ENCODE assay signal across 8 cellular contexts in the genomic region with DNA sequence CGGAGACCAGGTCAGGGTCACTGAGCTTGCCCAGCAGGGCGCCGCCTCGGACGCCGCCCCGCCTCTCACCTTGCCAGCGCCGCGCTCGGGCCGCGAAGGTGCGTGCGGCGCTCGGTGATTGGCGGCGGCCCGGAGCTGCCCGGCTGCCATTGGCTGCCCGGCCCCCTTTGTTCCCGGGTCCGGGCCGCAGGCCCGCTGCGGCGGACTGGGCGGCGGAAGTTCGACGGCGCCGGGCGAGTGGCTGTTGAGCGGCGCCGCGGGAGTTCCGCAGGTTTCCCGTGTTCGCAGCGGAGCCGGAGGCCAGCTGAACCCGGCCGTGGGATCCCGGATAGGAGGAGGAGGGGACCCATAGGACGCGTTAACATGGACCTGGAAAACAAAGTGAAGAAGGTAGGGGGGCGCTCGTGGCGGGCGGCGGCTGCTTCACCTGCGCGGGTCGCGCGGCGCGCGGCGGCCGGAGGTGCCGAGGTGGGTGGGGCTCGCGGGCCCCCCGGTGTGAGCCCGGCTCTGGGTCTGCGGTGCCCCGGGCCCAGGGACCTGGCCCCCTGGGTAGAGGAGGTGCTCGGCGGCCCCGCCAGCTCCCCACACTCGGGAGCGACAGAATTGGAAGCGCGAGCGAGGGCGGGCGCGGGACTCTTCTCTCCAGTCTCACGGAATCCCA. TPM values are rescaled to one million over a fixed set of nuclear protein-coding genes. Genes with fewer than 3 reads are reported as not detected.
DNase-seq lines count a peak whose midpoint lies in the region; ATAC-seq, FAIRE-seq and TF ChIP-seq lines count a peak whose summit lies in the region.

A gene with protein sequence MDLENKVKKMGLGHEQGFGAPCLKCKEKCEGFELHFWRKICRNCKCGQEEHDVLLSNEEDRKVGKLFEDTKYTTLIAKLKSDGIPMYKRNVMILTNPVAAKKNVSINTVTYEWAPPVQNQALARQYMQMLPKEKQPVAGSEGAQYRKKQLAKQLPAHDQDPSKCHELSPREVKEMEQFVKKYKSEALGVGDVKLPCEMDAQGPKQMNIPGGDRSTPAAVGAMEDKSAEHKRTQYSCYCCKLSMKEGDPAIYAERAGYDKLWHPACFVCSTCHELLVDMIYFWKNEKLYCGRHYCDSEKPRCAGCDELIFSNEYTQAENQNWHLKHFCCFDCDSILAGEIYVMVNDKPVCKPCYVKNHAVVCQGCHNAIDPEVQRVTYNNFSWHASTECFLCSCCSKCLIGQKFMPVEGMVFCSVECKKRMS (plus strand): TSS at position 195 of the 661 bp plus-strand sequence. CDS start 169 bp downstream, at position 364.

- H3K4me1 ChIP-seq in A549 (peaks cover 28% of the 10 kb centered on the region), stomach (peaks cover 5 to 40% (median 31%) of the 10 kb centered on the region in 4 donors)

- peak within 1 kb of the TSS; percentile 97 to 99 (median 98) for H3K27ac Mint-ChIP-seq in naive thymus-derived CD8-positive, alpha-beta T cell

- TF ChIP-seq EP300 in A549 (IDR thresholded peaks at IDR 0.05), result no peak
- TF ChIP-seq EP300 in stomach (IDR thresholded peaks at IDR 0.05), result no peak

- peaks cover 0 to 9% (median 0%) of the 10 kb centered on the region in 9 donors for H3K9me3 Mint-ChIP-seq in naive thymus-derived CD8-positive, alpha-beta T cell

- H3K4me3 ChIP-seq in A549 (peak within 1 kb of the TSS; percentile 89), stomach (peak within 1 kb of the TSS; percentile 61 to 82 (median 70))

- TF ChIP-seq CTCF in A549 (IDR thresholded peaks at IDR 0.05) (peak; percentile 27; the same call in 2 of the 3 replicates), stomach (IDR thresholded peaks at IDR 0.05) (no peak)

- POLR2A ChIA-PET in A549 (lab: Yijun Ruan, JAX), result interaction anchor here (0.7 to 1.9 kb wide), 12 partner anchors 9 to 785 kb away, joined by 3 to 9 read pairs (median 4); no protein-coding TSS in a partner anchor
- POLR2A ChIA-PET in naive thymus-derived CD8-positive, alpha-beta T cell (lab: Charles Lee), result interaction anchor here (0.7 to 4.2 kb wide), 10 partner anchors 9 to 34 kb away, joined by 4 to 62 read pairs (median 7); no protein-coding TSS in a partner anchor

- no peaks in the 10 kb centered on the region for H3K36me3 ChIP-seq in stomach

- intact Hi-C loops in stomach (cut with DNase I; ENCODE audit: low total_unique reads), result no loop called here

- peaks cover 21 to 56% (median 42%) of the 10 kb centered on the region in 4 donors for H3K4me1 Mint-ChIP-seq in naive thymus-derived CD8-positive, alpha-beta T cell

- 2% methylated on average over 48 of the region's 83 CpGs for WGBS in A549 (ENCODE audit: missing lambda C conversion rate)
- WGBS in stomach, 5 donors, result 0 to 1% (median 1%) methylated on average over 55 to 83 of the region's 83 CpGs

- ATAC-seq in A549, result peak; percentile 93 to 95
- ATAC-seq in GM18861 (IDR thresholded peaks at IDR 0.05; ENCODE audit: unreplicated experiment), result peak; percentile 68
- peak; percentile 73 for ATAC-seq in HG03066 (IDR thresholded peaks at IDR 0.05; ENCODE audit: low read depth, unreplicated experiment)
- peak; percentile 54 to 64 for ATAC-seq in naive thymus-derived CD8-positive, alpha-beta T cell

- TF ChIP-seq POLR2A in A549 (IDR thresholded peaks at IDR 0.05; ENCODE audit: low read length) (peak; percentile 27; the same call in 1 of the 2 replicates), stomach (IDR thresholded peaks at IDR 0.05) (peak in 1 of 4 donors; percentile 71)

- H3K9me3 ChIP-seq in A549 (no peaks in the 10 kb centered on the region), stomach (no peaks in the 10 kb centered on the region)

- CTCF ChIA-PET in A549 (lab: Yijun Ruan, JAX), result interaction anchor here (0.7 to 6.3 kb wide), 11 partner anchors 9 to 316 kb away, joined by 3 to 41 read pairs (median 4); no protein-coding TSS in a partner anchor

- H3K27me3 ChIP-seq in stomach, result no peaks in the 10 kb centered on the region

- H3K4me3 Mint-ChIP-seq in naive thymus-derived CD8-positive, alpha-beta T cell, result peak within 1 kb of the TSS; percentile 88 to 99 (median 98)

- DNase-seq in A549 (ENCODE audit: low read depth in 1 of 2, low spot score in 1 of 2), result peak; percentile 80 to 83
- peak; percentile 35 for DNase-seq in NCI-H748 treated with DMSO at 0.1 percent for 48 hours (lab: John Stamatoyannopoulos, UW)
- peak; percentile 17 for DNase-seq in activated CD8-positive, alpha-beta memory T cell treated with anti-CD3 and anti-CD28 coated beads, Interleukin-2, amount 50 U/mL, for 24 hours (ENCODE audit: extremely low read depth)
- DNase-seq in epithelial cell of prostate (ENCODE audit: low read depth, low spot score), result no peak
- peak; percentile 32 to 69 (median 56) for DNase-seq in naive thymus-derived CD8-positive, alpha-beta T cell
- DNase-seq in stomach, result peak; percentile 87

- H3K27me3 Mint-ChIP-seq in naive thymus-derived CD8-positive, alpha-beta T cell, result no peaks in the 10 kb centered on the region

- H3K4me2 ChIP-seq in A549, result peak within 1 kb of the TSS; percentile 84

- H3K27ac ChIP-seq in A549 (peak within 1 kb of the TSS; percentile 83 to 96), epithelial cell of prostate (peak within 1 kb of the TSS; percentile 99), stomach (peak within 1 kb of the TSS; percentile 95 to 98 (median 96))

- TF ChIP-seq RAD21 in A549 (conservative IDR thresholded peaks at IDR 0.05 in 1 of 2, IDR thresholded peaks at IDR 0.05 in 1 of 2), result no peak

- FAIRE-seq in A549 (lab: Jason Lieb, UNC), result no peak

- peaks cover 0 to 7% (median 5%) of the 10 kb centered on the region in 3 donors for H3K36me3 Mint-ChIP-seq in naive thymus-derived CD8-positive, alpha-beta T cell

TF ChIP-seq in A549, 52 proteins besides CTCF, POLR2A, EP300 and RAD21 (continues in another document):
- TF ChIP-seq CHD2 (IDR thresholded peaks at IDR 0.05; ENCODE audit: low read length, partially characterized antibody) (no peak), JUNB (IDR thresholded peaks at IDR 0.05) (no peak), NFE2L2 (conservative IDR thresholded peaks at IDR 0.05; ENCODE audit: low read length) (no peak), CEBPB (IDR thresholded peaks at IDR 0.05) (no peak), NR3C1 (IDR thresholded peaks at IDR 0.05) (no peak), SMC3 (IDR thresholded peaks at IDR 0.05) (0 out of 3 replicates have a peak, but pooled peaks have one; percentile 8), POLR2AphosphoS2 (conservative IDR thresholded peaks at IDR 0.05; ENCODE audit: low read length) (no peak; the same call in 1 of the 2 replicates), FOXS1 (CRISPR knock-in tag; IDR thresholded peaks at IDR 0.05) (no peak), FOSB (CRISPR knock-in tag; IDR thresholded peaks at IDR 0.05) (no peak), EHMT2 (IDR thresholded peaks at IDR 0.05; ENCODE audit: low read depth) (no peak), JUN (IDR thresholded peaks at IDR 0.05) (peak; percentile 38 to 68; a peak in 3 of 5 replicates), RFX5 (IDR thresholded peaks at IDR 0.05) (peak; percentile 63; the same call in 1 of the 2 replicates), TP53 (CRISPR knock-in tag; IDR thresholded peaks at IDR 0.05) (no peak), HOXB5 (CRISPR knock-in tag; IDR thresholded peaks at IDR 0.05) (no peak; the same call in 1 of the 2 replicates), GATA3 (IDR thresholded peaks at IDR 0.05; ENCODE audit: borderline replicate concordance) (0 out of 2 replicates have a peak, but pooled peaks have one; percentile 19), CBX2 (IDR thresholded peaks at IDR 0.05; ENCODE audit: borderline replicate concordance, low read depth) (no peak), PHF8 (IDR thresholded peaks at IDR 0.05; ENCODE audit: borderline replicate concordance, low read depth) (peak; percentile 87; the same call in 1 of the 2 replicates), ZSCAN20 (CRISPR knock-in tag; IDR thresholded peaks at IDR 0.05) (no peak), CHD4 (IDR thresholded peaks at IDR 0.05; ENCODE audit: borderline replicate concordance) (no peak)
- TF ChIP-seq, protein P1, sequence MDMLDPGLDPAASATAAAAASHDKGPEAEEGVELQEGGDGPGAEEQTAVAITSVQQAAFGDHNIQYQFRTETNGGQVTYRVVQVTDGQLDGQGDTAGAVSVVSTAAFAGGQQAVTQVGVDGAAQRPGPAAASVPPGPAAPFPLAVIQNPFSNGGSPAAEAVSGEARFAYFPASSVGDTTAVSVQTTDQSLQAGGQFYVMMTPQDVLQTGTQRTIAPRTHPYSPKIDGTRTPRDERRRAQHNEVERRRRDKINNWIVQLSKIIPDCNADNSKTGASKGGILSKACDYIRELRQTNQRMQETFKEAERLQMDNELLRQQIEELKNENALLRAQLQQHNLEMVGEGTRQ (IDR thresholded peaks at IDR 0.05), result no peak
- TF ChIP-seq, protein P2, sequence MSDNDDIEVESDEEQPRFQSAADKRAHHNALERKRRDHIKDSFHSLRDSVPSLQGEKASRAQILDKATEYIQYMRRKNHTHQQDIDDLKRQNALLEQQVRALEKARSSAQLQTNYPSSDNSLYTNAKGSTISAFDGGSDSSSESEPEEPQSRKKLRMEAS (IDR thresholded peaks at IDR 0.05), result peak; percentile 56
- TF ChIP-seq, protein P3, sequence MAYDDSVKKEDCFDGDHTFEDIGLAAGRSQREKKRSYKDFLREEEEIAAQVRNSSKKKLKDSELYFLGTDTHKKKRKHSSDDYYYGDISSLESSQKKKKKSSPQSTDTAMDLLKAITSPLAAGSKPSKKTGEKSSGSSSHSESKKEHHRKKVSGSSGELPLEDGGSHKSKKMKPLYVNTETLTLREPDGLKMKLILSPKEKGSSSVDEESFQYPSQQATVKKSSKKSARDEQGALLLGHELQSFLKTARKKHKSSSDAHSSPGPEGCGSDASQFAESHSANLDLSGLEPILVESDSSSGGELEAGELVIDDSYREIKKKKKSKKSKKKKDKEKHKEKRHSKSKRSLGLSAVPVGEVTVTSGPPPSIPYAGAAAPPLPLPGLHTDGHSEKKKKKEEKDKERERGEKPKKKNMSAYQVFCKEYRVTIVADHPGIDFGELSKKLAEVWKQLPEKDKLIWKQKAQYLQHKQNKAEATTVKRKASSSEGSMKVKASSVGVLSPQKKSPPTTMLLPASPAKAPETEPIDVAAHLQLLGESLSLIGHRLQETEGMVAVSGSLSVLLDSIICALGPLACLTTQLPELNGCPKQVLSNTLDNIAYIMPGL (CRISPR knock-in tag; IDR thresholded peaks at IDR 0.05; ENCODE audit: borderline replicate concordance), result no peak

RNA-seq across cellular contexts. Expression of the gene that starts here (rescaled TPM):
- polyA plus RNA-seq in A549 (2011; rRNA removed) (127 and 134 TPM in 2 replicates), A549 (2017; fragmentation: RNase III; extraction: RNeasy Plus Mini Kit Qiagen cat#74134 plus additional on column Dnase treatment) (43.0 to 46.6 TPM (median 45.9 TPM) in 3 replicates), stomach (10 to 100 TPM; 46.0 to 98.5 (median 52.3) TPM)
- 33.6 and 33.9 TPM in 2 replicates for polyA plus RNA-seq in A549 (2012; cell fraction: cytosol; rRNA removed)
- 45.5 and 65.3 TPM in 2 replicates for polyA plus RNA-seq in A549 (2012; cell fraction: nucleus; rRNA removed)
- 74.8 and 76.6 TPM in 2 replicates for polyA minus RNA-seq in A549 (2011; rRNA and poly(A)+ RNA removed)
- total RNA-seq in naive thymus-derived CD8-positive, alpha-beta T cell, result 100 to 1,000 TPM; 119 to 122 TPM
- 100 to 1,000 TPM; 177 to 185 (median 181) TPM for polyA plus RNA-seq in naive thymus-derived CD8-positive, alpha-beta T cell
- 100 to 1,000 TPM in 4 of 5 donors, 10 to 100 TPM in 1; 78.8 to 191 (median 155) TPM for total RNA-seq in stomach
